Comparison of ENCODE assay signal across 20 cellular contexts in genomic region chr4:72500214-72500613, GRCh38.
DNase-seq lines count a peak whose midpoint lies in the region; FAIRE-seq and TF ChIP-seq lines count a peak whose summit lies in the region.
"Had no signal": no experiment of that assay in that cellular context is flagged by ENCODE, and none has a peak within 500 bp of the region (broad histone marks: within the 10 kb centered on the region; RNA-seq: fewer than 3 reads in every experiment).

No MANE protein-coding gene starts in this region.

- no peak overlapping the region for H3K4me3 ChIP-seq in endothelial cell of umbilical vein (replicated peaks in 1 of 3; ENCODE audit: insufficient read depth in 1 of 3, low read depth in 1 of 3, low read length in 3 of 3)
- H3K4me3 ChIP-seq in tibial nerve = no peak overlapping the region
- H3K4me3 ChIP-seq: A549; BLaER1 treated with 17β-estradiol and CSF1 and Interleukin-3, amounts not matched to agents 10 nM and 100 nM; GM12878 had no signal

- CTCF ChIA-PET in endothelial cell of umbilical vein (lab: Charles Lee) = interaction anchor here (1.8 to 3.9 kb wide), 2 partner anchors 173 to 200 kb away, joined by 5 to 13 read pairs; no protein-coding TSS in a partner anchor

- H3K4me2 ChIP-seq in endothelial cell of umbilical vein (ENCODE audit: insufficient read depth, low read length) = no peak overlapping the region
- H3K4me2 ChIP-seq: A549; BLaER1 treated with 17β-estradiol and CSF1 and Interleukin-3, amounts not matched to agents 10 nM and 100 nM had no signal

- TF ChIP-seq EP300 in tibial nerve (IDR thresholded peaks at IDR 0.05) = no peak

- WGBS in tibial nerve, 2 donors = 69 to 87% methylated on average over 2 of the region's 2 CpGs

- H3K36me3 ChIP-seq in endothelial cell of umbilical vein (ENCODE audit: control insufficient read depth in 2 of 2, extremely low read depth in 1 of 2, insufficient read depth in 2 of 2, low read length in 2 of 2) = no peaks in the 10 kb centered on the region
- no peaks in the 10 kb centered on the region for H3K36me3 ChIP-seq in tibial nerve
- H3K36me3 ChIP-seq: BLaER1 treated with 17β-estradiol and CSF1 and Interleukin-3, amounts not matched to agents 10 nM and 100 nM had no signal

- TF ChIP-seq POLR2A in endothelial cell of umbilical vein (IDR thresholded peaks at IDR 0.05; ENCODE audit: low read depth, low read length) = no peak
- no peak for TF ChIP-seq POLR2A in tibial nerve (IDR thresholded peaks at IDR 0.05)

- no peak overlapping the region for H3K27ac ChIP-seq in endothelial cell of umbilical vein (ENCODE audit: insufficient read depth, low read depth, low read length)
- no peak overlapping the region for H3K27ac ChIP-seq in tibial nerve
- H3K27ac ChIP-seq: 22Rv1; A549; BLaER1 treated with 17β-estradiol and CSF1 and Interleukin-3, amounts not matched to agents 10 nM and 100 nM; C4-2B had no signal

- H3K27me3 ChIP-seq in endothelial cell of umbilical vein (ENCODE audit: control insufficient read depth in 2 of 2, insufficient read depth in 2 of 2, low read length in 2 of 2) (no peaks in the 10 kb centered on the region), tibial nerve (no peaks in the 10 kb centered on the region)
- H3K27me3 ChIP-seq: BLaER1 treated with 17β-estradiol and CSF1 and Interleukin-3, amounts not matched to agents 10 nM and 100 nM had no signal

- H3K4me1 ChIP-seq in endothelial cell of umbilical vein (ENCODE audit: control insufficient read depth, extremely low read depth, insufficient read depth, low read length) (no peaks in the 10 kb centered on the region), tibial nerve (no peaks in the 10 kb centered on the region)
- H3K4me1 ChIP-seq: A549; BLaER1 treated with 17β-estradiol and CSF1 and Interleukin-3, amounts not matched to agents 10 nM and 100 nM; Caco-2 had no signal

- intact Hi-C loops in endothelial cell of umbilical vein (cut with micrococcal nuclease) = no loop called here

- POLR2A ChIA-PET in endothelial cell of umbilical vein (lab: Charles Lee) = no interaction called here

- H3K9me1 ChIP-seq in endothelial cell of umbilical vein (replicated peaks; ENCODE audit: control insufficient read depth, extremely low read depth, insufficient read depth, low read length) = no peaks in the 10 kb centered on the region

- H4K20me1 ChIP-seq in endothelial cell of umbilical vein (replicated peaks; ENCODE audit: control insufficient read depth, extremely low read depth, insufficient read depth, low read length) = no peaks in the 10 kb centered on the region
- H4K20me1 ChIP-seq: BLaER1 treated with 17β-estradiol and CSF1 and Interleukin-3, amounts not matched to agents 10 nM and 100 nM had no signal

- no TSS peak for BruUV-seq in endothelial cell of umbilical vein (replicated peaks; lab: Mats Ljungman, UMichigan)

- H3K79me2 ChIP-seq in endothelial cell of umbilical vein (ENCODE audit: control insufficient read depth, insufficient read depth, low read length) = no peaks in the 10 kb centered on the region

- TF ChIP-seq CTCF in endothelial cell of umbilical vein (IDR thresholded peaks at IDR 0.05; ENCODE audit: extremely low read depth in 1 of 2, insufficient read depth in 1 of 2, low read depth in 1 of 2, low read length in 2 of 2) = no peak
- TF ChIP-seq CTCF in tibial nerve (IDR thresholded peaks at IDR 0.05) = no peak

- H3K9me3 ChIP-seq in endothelial cell of umbilical vein (replicated peaks; ENCODE audit: control insufficient read depth, insufficient read depth, low read length) (no peaks in the 10 kb centered on the region), tibial nerve (peaks cover 0 to 11% (median 1%) of the 10 kb centered on the region in 4 donors)
- H3K9me3 ChIP-seq: A549, Caco-2 had no signal

- FAIRE-seq in G401.6 (lab: Jason Lieb, UNC) (peak; percentile 34), endothelial cell of umbilical vein (lab: Jason Lieb, UNC) (peak; percentile 4), GM19239 (lab: Jason Lieb, UNC) (no peak)
- FAIRE-seq: A549, D721Med, GM12878, GM12892, GM18507 had no signal

- dilution Hi-C loops in endothelial cell of umbilical vein (cut with MboI; ENCODE audit: extremely low pct_ligation_motif_present, low sequenced_read_pairs) = no loop called here

- peak; percentile 32 for DNase-seq in NCI-H526 treated with DMSO at 0.1 percent for 48 hours (lab: John Stamatoyannopoulos, UW)
- no peak for DNase-seq in endothelial cell of umbilical vein (ENCODE audit: low read depth, low spot score)
- DNase-seq in tibial nerve (ENCODE audit: low spot score in 2 of 2) = no peak
- no peak for DNase-seq in GM19239 (ENCODE audit: insufficient read length, low spot score)
- DNase-seq: AML-193; Caco-2; Calu3; CD4-positive, alpha-beta T cell; CD8-positive, alpha-beta T cell; DMS79 treated with DMSO at 0.1 percent for 48 hours; GDM1 had no signal

- H3K9ac ChIP-seq in endothelial cell of umbilical vein (replicated peaks; ENCODE audit: extremely low read depth, insufficient read depth, low read length) = no peak overlapping the region
- H3K9ac ChIP-seq: BLaER1 treated with 17β-estradiol and CSF1 and Interleukin-3, amounts not matched to agents 10 nM and 100 nM had no signal

- H2AFZ ChIP-seq in endothelial cell of umbilical vein (ENCODE audit: low read depth, low read length) = no peak overlapping the region

TF ChIP-seq in endothelial cell of umbilical vein, 7 proteins besides CTCF, POLR2A, EP300 and RAD21:
- TF ChIP-seq GATA2 (IDR thresholded peaks at IDR 0.05; ENCODE audit: insufficient read depth, insufficient read length, low read depth, low read length) (no peak), FOS (IDR thresholded peaks at IDR 0.05; ENCODE audit: borderline replicate concordance, insufficient read depth, low read length) (no peak), MYC (IDR thresholded peaks at IDR 0.05; ENCODE audit: low read depth, low read length) (no peak), MAX (IDR thresholded peaks at IDR 0.05; ENCODE audit: insufficient read depth, insufficient read length) (no peak), POLR2AphosphoS5 (IDR thresholded peaks at IDR 0.05; ENCODE audit: insufficient read depth, low read depth, low read length) (no peak), JUN (IDR thresholded peaks at IDR 0.05; ENCODE audit: borderline replicate concordance, insufficient read depth, insufficient read length, low read depth) (no peak), EZH2 (IDR thresholded peaks at IDR 0.05; ENCODE audit: borderline replicate concordance, low read depth, low read length, severe bottlenecking) (no peak)
